In the genomic region with DNA sequence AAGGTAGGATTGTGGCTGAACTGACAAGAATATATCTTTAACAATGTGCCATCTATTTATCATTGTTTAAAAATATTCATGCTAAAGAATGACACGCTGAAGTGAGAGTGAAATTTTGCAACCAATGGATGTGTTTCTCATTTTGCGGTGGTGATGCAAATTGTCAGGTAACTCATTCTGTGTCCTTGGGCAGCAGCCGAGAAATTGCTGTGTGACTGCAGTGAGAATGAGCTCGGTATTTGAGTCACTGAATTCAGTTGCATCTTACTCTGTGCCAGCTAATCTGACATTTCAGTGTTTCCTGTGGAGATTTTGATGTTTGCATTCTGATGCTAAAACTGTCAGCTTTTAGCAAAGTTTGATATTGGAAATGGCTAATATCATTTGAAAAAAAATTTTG, we compare ENCODE assay signal across 8 cellular contexts. TPM values are rescaled to one million over a fixed set of nuclear protein-coding genes. Genes with fewer than 3 reads are reported as not detected.
DNase-seq lines count a peak whose midpoint lies in the region; ATAC-seq and TF ChIP-seq lines count a peak whose summit lies in the region.

No MANE protein-coding gene starts in this region.

- ATAC-seq in GM19395 (IDR thresholded peaks at IDR 0.05; ENCODE audit: unreplicated experiment), result peak; percentile 95
- ATAC-seq in HG03066 (IDR thresholded peaks at IDR 0.05; ENCODE audit: low read depth, unreplicated experiment), result peak; percentile 95

- intact Hi-C loops in esophagus muscularis mucosa (cut with DNase I), result no loop called here

- H3K36me3 ChIP-seq in esophagus muscularis mucosa, result no peaks in the 10 kb centered on the region

- WGBS in esophagus muscularis mucosa, result 81% methylated on average over 4 of the region's 4 CpGs

- H3K9me3 ChIP-seq in esophagus muscularis mucosa, result peaks cover 0 to 7% (median 3%) of the 10 kb centered on the region in 4 donors

- H3K4me1 ChIP-seq in esophagus muscularis mucosa, result peaks cover 0 to 8% (median 4%) of the 10 kb centered on the region in 4 donors

- peak; percentile 54 for DNase-seq in activated CD8-positive, alpha-beta memory T cell treated with anti-CD3 and anti-CD28 coated beads, Interleukin-2, amount 50 U/mL, for 4 hours
- DNase-seq in stimulated activated CD4-positive, alpha-beta T cell treated with anti-CD3 and anti-CD28 coated beads, TNF-alpha, amount 100 ng/mL, for 24 hours (ENCODE audit: low read depth in 3 of 3), result peak; percentile 22 to 55 (median 45)
- DNase-seq in esophagus muscularis mucosa (ENCODE audit: extremely low spot score), result no peak
- DNase-seq in SKM-1 treated with dmso at 0.1 percent for 144 hours (lab: John Stamatoyannopoulos, UW; ENCODE audit: unreplicated experiment), result no peak
- no peak for DNase-seq in NCI-H2196 (lab: John Stamatoyannopoulos, UW; ENCODE audit: unreplicated experiment)
- DNase-seq in T-helper 9 cell, result no peak

- TF ChIP-seq POLR2A in esophagus muscularis mucosa (IDR thresholded peaks at IDR 0.05; ENCODE audit: low read depth), result no peak

- no peak overlapping the region for H3K27ac ChIP-seq in esophagus muscularis mucosa (replicated peaks in 1 of 4)

- no peak overlapping the region for H3K4me3 ChIP-seq in esophagus muscularis mucosa

- TF ChIP-seq CTCF in esophagus muscularis mucosa (IDR thresholded peaks at IDR 0.05), result no peak

- no peak for TF ChIP-seq EP300 in esophagus muscularis mucosa (IDR thresholded peaks at IDR 0.05)

- H3K27me3 ChIP-seq in esophagus muscularis mucosa, result no peaks in the 10 kb centered on the region

RNA-seq across cellular contexts. Expression of gene MCUB, which starts 28.1 kb away (rescaled TPM):
- total RNA-seq in esophagus muscularis mucosa, result 10 to 100 TPM in 3 of 4 donors, 1 to 10 TPM in 1; 7.9 to 25.6 (median 15.1) TPM

Comparison
In these comparisons a context has a peak if more than half of its experiments do, and no peak if none do; other contexts are left out.
1. DNase-seq: peak in activated CD8-positive, alpha-beta memory T cell treated with anti-CD3 and anti-CD28 coated beads, Interleukin-2, amount 50 U/mL, for 4 hours (single experiment) and stimulated activated CD4-positive, alpha-beta T cell treated with anti-CD3 and anti-CD28 coated beads, TNF-alpha, amount 100 ng/mL, for 24 hours (3 of 3); none in esophagus muscularis mucosa (single experiment), SKM-1 treated with dmso at 0.1 percent for 144 hours (single experiment), NCI-H2196 (single experiment) and T-helper 9 cell (single experiment).